ENCODE assay signal across 8 cellular contexts in genomic region chr11:123061403-123062157, GRCh38. TPM values are rescaled to one million over a fixed set of nuclear protein-coding genes. Genes with fewer than 3 reads are reported as not detected.
DNase-seq lines count a peak whose midpoint lies in the region; ATAC-seq and TF ChIP-seq lines count a peak whose summit lies in the region.

TSS of gene HSPA8 (minus strand) at chr11:123062136. CDS start at chr11:123061324, 812 bp downstream.

- CTCF ChIA-PET in HEK293T (lab: Yijun Ruan, JAX): interaction anchor here (0.8 to 0.9 kb wide), 2 partner anchors 26 to 41 kb away, joined by 3 to 6 read pairs; no protein-coding TSS in a partner anchor
- CTCF ChIA-PET in activated CD4-positive, alpha-beta memory T cell treated with anti-CD3 and anti-CD28 coated beads, Interleukin-2, amount 10 ng/mL, durations not matched to agents 7 days and 5 days (lab: Charles Lee): interaction anchor here (0.8 to 9.6 kb wide), 9 partner anchors 7 to 1055 kb away, joined by 3 to 109 read pairs (median 6); no protein-coding TSS in a partner anchor

- peaks cover 53% of the 10 kb centered on the region for H3K4me1 Mint-ChIP-seq in activated CD4-positive, alpha-beta memory T cell treated with anti-CD3 and anti-CD28 coated beads, Interleukin-2, amount 10 ng/mL, durations not matched to agents 7 days and 5 days

- no peaks in the 10 kb centered on the region for H3K27me3 Mint-ChIP-seq in activated CD4-positive, alpha-beta memory T cell treated with anti-CD3 and anti-CD28 coated beads, Interleukin-2, amount 10 ng/mL, durations not matched to agents 7 days and 5 days

- POLR2A ChIA-PET in HEK293T (lab: Yijun Ruan, JAX): interaction anchor here (0.6 to 2.2 kb wide), 25 partner anchors 8 to 349 kb away, joined by 3 to 20 read pairs (median 4); no protein-coding TSS in a partner anchor
- POLR2A ChIA-PET in activated CD4-positive, alpha-beta memory T cell treated with anti-CD3 and anti-CD28 coated beads, Interleukin-2, amount 10 ng/mL, durations not matched to agents 7 days and 5 days (lab: Charles Lee): interaction anchor here (0.6 to 17.8 kb wide), 25 partner anchors 9 to 377 kb away, joined by 3 to 391 read pairs (median 5); no protein-coding TSS in a partner anchor

- H3K27ac Mint-ChIP-seq in activated CD4-positive, alpha-beta memory T cell treated with anti-CD3 and anti-CD28 coated beads, Interleukin-2, amount 10 ng/mL, durations not matched to agents 7 days and 5 days: peak within 1 kb of the TSS; percentile 99

- no peaks in the 10 kb centered on the region for H3K27me3 ChIP-seq in duodenal mucosa (ENCODE audit: control insufficient read depth in 1 of 2, insufficient read depth in 2 of 2, low read length in 2 of 2)

- H3K4me1 ChIP-seq in duodenal mucosa (ENCODE audit: control insufficient read depth in 1 of 2, insufficient read depth in 2 of 2, low read length in 2 of 2): peaks cover 39 to 44% of the 10 kb centered on the region in 2 donors

- H3K9me3 ChIP-seq in duodenal mucosa (ENCODE audit: control insufficient read depth in 1 of 2, low read length in 2 of 2): no peaks in the 10 kb centered on the region

- peak within 1 kb of the TSS; percentile 93 to 96 for H3K9ac ChIP-seq in duodenal mucosa (ENCODE audit: low read depth in 1 of 2, low read length in 2 of 2)

- ATAC-seq in GM19463 (IDR thresholded peaks at IDR 0.05; ENCODE audit: unreplicated experiment): no peak

- peak within 1 kb of the TSS; percentile 90 for H3K4me3 Mint-ChIP-seq in activated CD4-positive, alpha-beta memory T cell treated with anti-CD3 and anti-CD28 coated beads, Interleukin-2, amount 10 ng/mL, durations not matched to agents 7 days and 5 days

- peak; percentile 29 for DNase-seq in DMS53 treated with DMSO at 0.1 percent for 48 hours (lab: John Stamatoyannopoulos, UW; ENCODE audit: unreplicated experiment)
- no peak for DNase-seq in HEK293T (ENCODE audit: extremely low spot score)
- DNase-seq in NCI-H2227 treated with DMSO at 0.1 percent for 48 hours (lab: John Stamatoyannopoulos, UW): peak; percentile 21
- DNase-seq in activated CD4-positive, alpha-beta memory T cell treated with anti-CD3 and anti-CD28 coated beads, Interleukin-2, amount 10 ng/mL, durations not matched to agents 7 days and 5 days: peak; percentile 75
- DNase-seq in lung microvascular endothelial cell (ENCODE audit: low read depth in 2 of 2): peak; percentile 72 to 75
- DNase-seq in stimulated activated CD4-positive, alpha-beta T cell treated with anti-CD3 and anti-CD28 coated beads, TNF-alpha, amount 100 ng/mL, for 48 hours (ENCODE audit: low read depth in 3 of 3): peak in 2 of 3 donors; percentile 46 to 66

- H3K4me3 ChIP-seq in duodenal mucosa (ENCODE audit: low read depth in 1 of 2, low read length in 2 of 2): peak within 1 kb of the TSS; percentile 84 to 96

- peaks cover 65% of the 10 kb centered on the region for H3K36me3 Mint-ChIP-seq in activated CD4-positive, alpha-beta memory T cell treated with anti-CD3 and anti-CD28 coated beads, Interleukin-2, amount 10 ng/mL, durations not matched to agents 7 days and 5 days (ENCODE audit: low read depth)

- no peaks in the 10 kb centered on the region for H3K9me3 Mint-ChIP-seq in activated CD4-positive, alpha-beta memory T cell treated with anti-CD3 and anti-CD28 coated beads, Interleukin-2, amount 10 ng/mL, durations not matched to agents 7 days and 5 days

- peaks cover 33 to 44% of the 10 kb centered on the region in 2 donors for H3K36me3 ChIP-seq in duodenal mucosa (ENCODE audit: control insufficient read depth in 1 of 2, insufficient read depth in 2 of 2, low read length in 2 of 2)

- H3K27ac ChIP-seq in duodenal mucosa (ENCODE audit: low read depth, low read length): peak within 1 kb of the TSS; percentile 100

TF ChIP-seq in HEK293T, 16 proteins besides CTCF, POLR2A, EP300 and RAD21:
- no peak for TF ChIP-seq LEF1 (IDR thresholded peaks at IDR 0.05; ENCODE audit: borderline replicate concordance)
- TF ChIP-seq FOXM1 (IDR thresholded peaks at IDR 0.05; ENCODE audit: borderline replicate concordance): no peak
- TF ChIP-seq FOXA1 (IDR thresholded peaks at IDR 0.05): no peak
- no peak for TF ChIP-seq SUZ12 (IDR thresholded peaks at IDR 0.05)
- TF ChIP-seq HDGF (IDR thresholded peaks at IDR 0.05; ENCODE audit: borderline replicate concordance): no peak
- TF ChIP-seq TARDBP (IDR thresholded peaks at IDR 0.05): no peak
- no peak for TF ChIP-seq FOXK2 (IDR thresholded peaks at IDR 0.05)
- no peak for TF ChIP-seq SP1 (IDR thresholded peaks at IDR 0.05)
- TF ChIP-seq CTBP1 (IDR thresholded peaks at IDR 0.05; ENCODE audit: borderline replicate concordance): no peak
- TF ChIP-seq NFRKB (IDR thresholded peaks at IDR 0.05): no peak
- no peak for TF ChIP-seq ARNT (IDR thresholded peaks at IDR 0.05)
- TF ChIP-seq ZNF384 (IDR thresholded peaks at IDR 0.05): no peak
- TF ChIP-seq ELF4 (IDR thresholded peaks at IDR 0.05): peak; percentile 69
- TF ChIP-seq L3MBTL2 (conservative IDR thresholded peaks at IDR 0.05): peak; percentile 46
- TF ChIP-seq BHLHE40 (IDR thresholded peaks at IDR 0.05; ENCODE audit: borderline replicate concordance): no peak
TF ChIP-seq in HEK293T: peak in this region for 2.

RNA-seq across cellular contexts. Expression of gene HSPA8, which starts in this region (rescaled TPM):
- total RNA-seq in activated CD4-positive, alpha-beta memory T cell treated with anti-CD3 and anti-CD28 coated beads, Interleukin-2, amount 10 ng/mL, durations not matched to agents 7 days and 5 days: 1,000 to 10,000 TPM; 1,570 to 1,577 TPM
- 1,264 and 1,937 TPM in 2 replicates for total RNA-seq in lung microvascular endothelial cell
